In genomic region chr11:10308208-10308954, GRCh38 we compare ENCODE assay signal across 8 cellular contexts. TPM values are rescaled to one million over a fixed set of nuclear protein-coding genes. Genes with fewer than 3 reads are reported as not detected.
DNase-seq lines count a peak whose midpoint lies in the region; ATAC-seq and TF ChIP-seq lines count a peak whose summit lies in the region.

No MANE protein-coding gene starts in this region.

- no peak for ATAC-seq in aorta (ENCODE audit: low FRiP score)
- ATAC-seq in mucosa of descending colon = no peak

- DNase-seq in AG09309 (ENCODE audit: low read depth) (no peak), breast epithelium (ENCODE audit: low spot score in 2 of 2) (no peak), aorta (no peak), retina (no peak), COLO829 (ENCODE audit: low spot score) (no peak), mucosa of descending colon (no peak)

- H3K27ac ChIP-seq in HUES6 (ENCODE audit: low read depth, low read length) (peak overlapping the region; percentile 73), breast epithelium (peak overlapping the region; percentile 81 to 95), aorta (ENCODE audit: low read depth in 1 of 2, low read length in 2 of 2) (no peak overlapping the region)

- peaks cover 3% of the 10 kb centered on the region; the same call in 1 of the 2 replicates for H3K9me3 ChIP-seq in HUES6 (ENCODE audit: control insufficient read depth, insufficient read depth, low read depth, low read length)
- no peaks in the 10 kb centered on the region for H3K9me3 ChIP-seq in breast epithelium
- no peaks in the 10 kb centered on the region for H3K9me3 ChIP-seq in mononuclear cell (ENCODE audit: low read depth, low read length)
- H3K9me3 ChIP-seq in aorta (ENCODE audit: control insufficient read depth, low read length) = no peaks in the 10 kb centered on the region
- H3K9me3 ChIP-seq in mucosa of descending colon = no peaks in the 10 kb centered on the region

- TF ChIP-seq POLR2A in breast epithelium (IDR thresholded peaks at IDR 0.05) = no peak

- H3K27me3 ChIP-seq in HUES6 (ENCODE audit: control insufficient read depth, insufficient read depth, low read length) = peaks cover 39% of the 10 kb centered on the region
- no peaks in the 10 kb centered on the region for H3K27me3 ChIP-seq in breast epithelium
- H3K27me3 ChIP-seq in mononuclear cell (ENCODE audit: insufficient read depth, low read length) = peaks cover 27% of the 10 kb centered on the region
- H3K27me3 ChIP-seq in aorta (ENCODE audit: control insufficient read depth in 1 of 2, insufficient read depth in 2 of 2, low read length in 1 of 2) = no peaks in the 10 kb centered on the region

- H3K4me1 ChIP-seq in HUES6 (ENCODE audit: control insufficient read depth, insufficient read depth, low read length) = peaks cover 29% of the 10 kb centered on the region
- H3K4me1 ChIP-seq in breast epithelium = peaks cover 0 to 5% of the 10 kb centered on the region in 2 donors
- H3K4me1 ChIP-seq in mononuclear cell (ENCODE audit: insufficient read depth, low read length) = peaks cover 50% of the 10 kb centered on the region
- H3K4me1 ChIP-seq in aorta (ENCODE audit: control insufficient read depth in 1 of 2, insufficient read depth in 2 of 2, low read length in 2 of 2) = no peaks in the 10 kb centered on the region
- peaks cover 27% of the 10 kb centered on the region for H3K4me1 ChIP-seq in mucosa of descending colon (ENCODE audit: low read depth)

- intact Hi-C loops in breast epithelium (cut with DNase I; ENCODE audit: low total_unique reads) = loop anchor here (5.0 to 10.0 kb wide), 2 partner anchors 94 to 551 kb away; no protein-coding TSS in a partner anchor
- intact Hi-C loops in aorta (cut with DNase I) = loop anchor here (1.0 to 10.0 kb wide), 6 partner anchors 14 to 551 kb away; no protein-coding TSS in a partner anchor
- intact Hi-C loops in mucosa of descending colon (cut with DNase I, micrococcal nuclease) = loop anchor here (5.0 to 10.0 kb wide), 2 partner anchors 101 to 104 kb away; no protein-coding TSS in a partner anchor

- TF ChIP-seq CTCF in AG09309 (IDR thresholded peaks at IDR 0.05; ENCODE audit: control insufficient read depth, insufficient read depth, low read depth, low read length, missing control alignments) (no peak), breast epithelium (IDR thresholded peaks at IDR 0.05) (no peak), mucosa of descending colon (IDR thresholded peaks at IDR 0.05) (no peak)

- H3K9ac ChIP-seq in HUES6 (ENCODE audit: low read length) = peak overlapping the region; percentile 95

- WGBS in aorta, 2 donors = 24 to 25% methylated on average over 16 of the region's 16 CpGs

- H3K36me3 ChIP-seq in HUES6 (ENCODE audit: control insufficient read depth, insufficient read depth, low read length) (peaks cover 18% of the 10 kb centered on the region), breast epithelium (no peaks in the 10 kb centered on the region), aorta (ENCODE audit: control insufficient read depth in 1 of 2, insufficient read depth in 2 of 2, low read length in 1 of 2) (no peaks in the 10 kb centered on the region), mucosa of descending colon (ENCODE audit: low read depth) (no peaks in the 10 kb centered on the region)

- H3K4me3 ChIP-seq in AG09309 (ENCODE audit: control insufficient read depth, low read depth, low read length) = peak overlapping the region; percentile 98
- H3K4me3 ChIP-seq in HUES6 (ENCODE audit: low read depth, low read length) = peak overlapping the region; percentile 68
- H3K4me3 ChIP-seq in breast epithelium = peak overlapping the region; percentile 70 to 94 (median 93)
- H3K4me3 ChIP-seq in mononuclear cell (ENCODE audit: low read length) = peak overlapping the region; percentile 84
- no peak overlapping the region for H3K4me3 ChIP-seq in aorta (ENCODE audit: low read length in 2 of 2)
- no peak overlapping the region for H3K4me3 ChIP-seq in mucosa of descending colon

RNA-seq across cellular contexts. Expression of gene ADM, which starts 3.5 kb away (rescaled TPM):
- 100 to 1,000 TPM in 2 of 3 donors, 10 to 100 TPM in 1; 77.1 to 279 (median 252) TPM for total RNA-seq in breast epithelium
- total RNA-seq in mononuclear cell = 93.5 TPM
- 10 to 100 TPM; 31.9 to 76.1 TPM for total RNA-seq in aorta
- 1 to 10 TPM; 1.5 to 3.1 TPM for polyA plus RNA-seq in aorta
- 100 to 1,000 TPM in 1 of 3 donors, 10 to 100 TPM in 2; 49.5 to 124 (median 72.9) TPM for total RNA-seq in mucosa of descending colon

RNA-seq across cellular contexts. Expression of gene SBF2, which starts 14.4 kb away (rescaled TPM):
- 10 to 100 TPM; 74.8 to 91.9 (median 88.2) TPM for total RNA-seq in breast epithelium
- total RNA-seq in mononuclear cell = 35.1 TPM
- 10 to 100 TPM; 76.8 to 82.0 TPM for total RNA-seq in aorta
- polyA plus RNA-seq in aorta = 10 to 100 TPM in 1 of 2 donors, 1 to 10 TPM in 1; 6.4 to 18.3 TPM
- 10 to 100 TPM; 35.2 to 60.3 (median 48.2) TPM for total RNA-seq in mucosa of descending colon

Comparison
In these comparisons a context has a peak if more than half of its experiments do, and no peak if none do; other contexts are left out.
1. H3K4me3 ChIP-seq: peak in AG09309 (single experiment), HUES6 (single experiment), breast epithelium (3 of 3) and mononuclear cell (single experiment); none in aorta (0 of 2) and mucosa of descending colon (single experiment).
2. H3K27ac ChIP-seq: peak in HUES6 (single experiment) and breast epithelium (2 of 2); none in aorta (0 of 2).